ENCODE assay signal across 35 cellular contexts in genomic region chr19:56158170-56158757, GRCh38. TPM values are rescaled to one million over a fixed set of nuclear protein-coding genes. Genes with fewer than 3 reads are reported as not detected.
"Had no signal": no experiment of that assay in that cellular context is flagged by ENCODE, and none has a peak within 500 bp of the region (broad histone marks: within the 10 kb centered on the region; RNA-seq: fewer than 3 reads in every experiment).

No MANE protein-coding gene starts in this region.

- DNase-seq: activated CD4-positive, alpha-beta memory T cell treated with anti-CD3 and anti-CD28 coated beads, Interleukin-2, amount 10 ng/mL, durations not matched to agents 7 days and 5 days; activated CD4-positive, alpha-beta T cell treated with anti-CD3 and anti-CD28 coated beads for 1 hour; activated CD4-positive, alpha-beta T cell treated with anti-CD3 and anti-CD28 coated beads for 48 hours; activated CD4-positive, CD25-positive, alpha-beta regulatory T cell; activated CD8-positive, alpha-beta memory T cell treated with anti-CD3 and anti-CD28 coated beads for 24 hours; activated CD8-positive, alpha-beta memory T cell treated with anti-CD3 and anti-CD28 coated beads, Interleukin-2, amount 10 ng/mL, durations not matched to agents 7 days and 5 days; activated CD8-positive, alpha-beta memory T cell treated with anti-CD3 and anti-CD28 coated beads, Interleukin-2, amount 50 U/mL, for 48 hours; activated effector memory CD4-positive, alpha-beta T cell treated with Interleukin-2 at 50 U/mL for 16 hours; activated naive CD4-positive, alpha-beta T cell treated with anti-CD3 and anti-CD28 coated beads, Interleukin-2, amount 10 ng/mL, durations not matched to agents 7 days and 5 days; activated naive CD8-positive, alpha-beta T cell treated with anti-CD3 and anti-CD28 coated beads, Interleukin-2, amount 50 U/mL, for 24 hours; activated T-cell treated with anti-CD3 and anti-CD28 coated beads, Interleukin-2, amount 50 U/mL, for 48 hours; anterior cingulate cortex; MM.1S; MV-4-11; NCI-H1092; NCI-H1436 treated with DMSO at 0.1 percent for 48 hours; NCI-H187 treated with DMSO at 0.1 percent for 48 hours; NCI-H2171 treated with DMSO at 0.1 percent for 48 hours; NCI-H2227 treated with DMSO at 0.1 percent for 48 hours; NCI-H446; NCI-H524; SHP77; SJCRH30; T1000; WERI-Rb-1 had no signal

- H3K4me3 ChIP-seq: SJCRH30, SK-N-MC had no signal

- H3K27ac ChIP-seq: KMS-11, SJCRH30, SK-N-MC, WERI-Rb-1 had no signal

- H3K9me3 Mint-ChIP-seq: activated CD4-positive, alpha-beta memory T cell treated with anti-CD3 and anti-CD28 coated beads, Interleukin-2, amount 10 ng/mL, durations not matched to agents 7 days and 5 days; activated naive CD4-positive, alpha-beta T cell treated with anti-CD3 and anti-CD28 coated beads, Interleukin-2, amount 10 ng/mL, durations not matched to agents 7 days and 5 days; activated naive CD8-positive, alpha-beta T cell treated with anti-CD3 and anti-CD28 coated beads, Interleukin-2, amount 50 U/mL, for 24 hours; brain; central memory CD8-positive, alpha-beta T cell had no signal

- ATAC-seq: activated CD8-positive, alpha-beta memory T cell treated with anti-CD3 and anti-CD28 coated beads, Interleukin-2, amount 10 ng/mL, durations not matched to agents 7 days and 5 days; activated naive CD8-positive, alpha-beta T cell treated with anti-CD3 and anti-CD28 coated beads, Interleukin-2, amount 50 U/mL, for 24 hours; Panc1 had no signal

- H3K4me3 Mint-ChIP-seq: activated CD4-positive, alpha-beta memory T cell treated with anti-CD3 and anti-CD28 coated beads, Interleukin-2, amount 10 ng/mL, durations not matched to agents 7 days and 5 days; activated CD8-positive, alpha-beta memory T cell treated with anti-CD3 and anti-CD28 coated beads, Interleukin-2, amount 10 ng/mL, durations not matched to agents 7 days and 5 days; activated naive CD4-positive, alpha-beta T cell treated with anti-CD3 and anti-CD28 coated beads, Interleukin-2, amount 10 ng/mL, durations not matched to agents 7 days and 5 days; activated naive CD8-positive, alpha-beta T cell; activated naive CD8-positive, alpha-beta T cell treated with anti-CD3 and anti-CD28 coated beads, Interleukin-2, amount 50 U/mL, for 24 hours; brain; central memory CD8-positive, alpha-beta T cell had no signal

- H3K27ac Mint-ChIP-seq: activated CD4-positive, alpha-beta memory T cell treated with anti-CD3 and anti-CD28 coated beads, Interleukin-2, amount 10 ng/mL, durations not matched to agents 7 days and 5 days; activated CD8-positive, alpha-beta memory T cell treated with anti-CD3 and anti-CD28 coated beads, Interleukin-2, amount 10 ng/mL, durations not matched to agents 7 days and 5 days; activated naive CD4-positive, alpha-beta T cell treated with anti-CD3 and anti-CD28 coated beads, Interleukin-2, amount 10 ng/mL, durations not matched to agents 7 days and 5 days; activated naive CD8-positive, alpha-beta T cell; activated naive CD8-positive, alpha-beta T cell treated with anti-CD3 and anti-CD28 coated beads, Interleukin-2, amount 50 U/mL, for 24 hours; brain had no signal

- H3K9me3 ChIP-seq: SJCRH30 had no signal

- H3K4me2 ChIP-seq: KMS-11 had no signal

- H3K27me3 Mint-ChIP-seq: activated CD4-positive, alpha-beta memory T cell treated with anti-CD3 and anti-CD28 coated beads, Interleukin-2, amount 10 ng/mL, durations not matched to agents 7 days and 5 days; activated CD8-positive, alpha-beta memory T cell treated with anti-CD3 and anti-CD28 coated beads, Interleukin-2, amount 10 ng/mL, durations not matched to agents 7 days and 5 days; activated naive CD4-positive, alpha-beta T cell treated with anti-CD3 and anti-CD28 coated beads, Interleukin-2, amount 10 ng/mL, durations not matched to agents 7 days and 5 days; activated naive CD8-positive, alpha-beta T cell; activated naive CD8-positive, alpha-beta T cell treated with anti-CD3 and anti-CD28 coated beads, Interleukin-2, amount 50 U/mL, for 24 hours; central memory CD8-positive, alpha-beta T cell had no signal

- H3K9ac ChIP-seq: KMS-11 had no signal

- H3K27me3 ChIP-seq: SJCRH30 had no signal

- H3K4me1 ChIP-seq: SJCRH30 had no signal

RNA-seq across cellular contexts. Expression of gene GALP, which starts 17.5 kb away (rescaled TPM):
- total RNA-seq: activated CD4-positive, alpha-beta memory T cell treated with anti-CD3 and anti-CD28 coated beads, Interleukin-2, amount 10 ng/mL, durations not matched to agents 7 days and 5 days; activated CD8-positive, alpha-beta memory T cell treated with anti-CD3 and anti-CD28 coated beads, Interleukin-2, amount 10 ng/mL, durations not matched to agents 7 days and 5 days; LHCN-M2; RPMI7951; SJCRH30; T-helper 1 cell treated with Interleukin-12 subunit alpha and Interleukin-12 subunit beta and Interleukin-4 antibody, amounts not matched to agents 30 ng/mL and 1 ng/mL, for 36 hours; T-helper 2 cell treated with Interferon-gamma antibody and Interleukin-4, amounts not matched to agents 100 ng/mL and 5 ng/mL, for 36 hours had no signal

RNA-seq across cellular contexts. Expression of gene ZSCAN5B, which starts 39.3 kb away (rescaled TPM):
- total RNA-seq: activated CD4-positive, alpha-beta memory T cell treated with anti-CD3 and anti-CD28 coated beads, Interleukin-2, amount 10 ng/mL, durations not matched to agents 7 days and 5 days; activated CD8-positive, alpha-beta memory T cell treated with anti-CD3 and anti-CD28 coated beads, Interleukin-2, amount 10 ng/mL, durations not matched to agents 7 days and 5 days; LHCN-M2; RPMI7951; T-helper 1 cell treated with Interleukin-12 subunit alpha and Interleukin-12 subunit beta and Interleukin-4 antibody, amounts not matched to agents 30 ng/mL and 1 ng/mL, for 36 hours; T-helper 2 cell treated with Interferon-gamma antibody and Interleukin-4, amounts not matched to agents 100 ng/mL and 5 ng/mL, for 36 hours had no signal

RNA-seq across cellular contexts. Expression of gene ZSCAN5C, which starts 43.8 kb away (rescaled TPM):
- total RNA-seq: activated CD4-positive, alpha-beta memory T cell treated with anti-CD3 and anti-CD28 coated beads, Interleukin-2, amount 10 ng/mL, durations not matched to agents 7 days and 5 days; activated CD8-positive, alpha-beta memory T cell treated with anti-CD3 and anti-CD28 coated beads, Interleukin-2, amount 10 ng/mL, durations not matched to agents 7 days and 5 days; LHCN-M2; RPMI7951; SJCRH30; T-helper 1 cell treated with Interleukin-12 subunit alpha and Interleukin-12 subunit beta and Interleukin-4 antibody, amounts not matched to agents 30 ng/mL and 1 ng/mL, for 36 hours; T-helper 2 cell treated with Interferon-gamma antibody and Interleukin-4, amounts not matched to agents 100 ng/mL and 5 ng/mL, for 36 hours had no signal
